ENCODE assay signal across 15 cellular contexts in the genomic region with DNA sequence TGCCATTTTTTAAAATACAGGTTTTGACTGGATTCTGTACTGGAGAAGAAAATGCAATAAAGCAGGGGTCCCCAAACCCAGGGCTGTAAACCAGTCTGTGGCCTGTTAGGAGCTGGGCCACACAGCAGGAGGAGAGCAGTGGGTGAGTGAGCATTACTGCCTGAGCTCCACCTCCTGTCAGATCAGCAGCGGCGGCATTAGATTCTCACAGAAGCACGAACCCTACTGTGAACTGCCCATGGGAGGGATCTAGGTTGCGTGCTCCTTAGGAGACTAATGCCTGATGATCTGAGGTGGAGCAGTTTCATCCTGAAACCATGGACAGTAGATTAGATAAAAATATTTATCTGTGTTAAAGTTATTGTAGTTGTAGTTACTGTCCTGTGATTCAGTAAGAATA. TPM values are rescaled to one million over a fixed set of nuclear protein-coding genes. Genes with fewer than 3 reads are reported as not detected.
DNase-seq lines count a peak whose midpoint lies in the region; ATAC-seq and TF ChIP-seq lines count a peak whose summit lies in the region.
"Had no signal": no experiment of that assay in that cellular context is flagged by ENCODE, and none has a peak within 500 bp of the region (broad histone marks: within the 10 kb centered on the region; RNA-seq: fewer than 3 reads in every experiment).

No MANE protein-coding gene starts in this region.

- intact Hi-C loops in heart right ventricle (cut with DNase I) (loop anchor here in 2 of 10 donors (5.0 kb wide), 1 partner anchor 47 kb away; a partner anchor contains a TSS), sigmoid colon (cut with DNase I) (no loop called here)
- intact Hi-C loops in activated CD8-positive, alpha-beta T cell treated with anti-CD3 and anti-CD28 coated beads for 36 hours (cut with micrococcal nuclease) = no loop called here

- no peaks in the 10 kb centered on the region for H3K27me3 Mint-ChIP-seq in WTC11 (ENCODE audit: low read depth)
- no peaks in the 10 kb centered on the region for H3K27me3 Mint-ChIP-seq in activated CD8-positive, alpha-beta T cell treated with anti-CD3 and anti-CD28 coated beads for 36 hours
- H3K27me3 Mint-ChIP-seq: activated CD4-positive, alpha-beta memory T cell treated with anti-CD3 and anti-CD28 coated beads, Interleukin-2, amount 10 ng/mL, durations not matched to agents 7 days and 5 days; stimulated activated naive B cell treated with anti-CD40 and anti-IgM and Interleukin-4, amounts not matched to agents 10 μg/mL and 1 μg/mL and 100 μg/mL, for 72 hours had no signal

- H3K4me3 Mint-ChIP-seq in WTC11 = no peak overlapping the region
- no peak overlapping the region for H3K4me3 Mint-ChIP-seq in stimulated activated effector memory CD8-positive, alpha-beta T cell treated with anti-CD3 and anti-CD28 coated beads, Interleukin-12 subunit alpha, Interleukin-12 subunit beta, amount 100 ng/mL, for 72 hours
- no peak overlapping the region for H3K4me3 Mint-ChIP-seq in activated CD8-positive, alpha-beta T cell treated with anti-CD3 and anti-CD28 coated beads for 36 hours
- H3K4me3 Mint-ChIP-seq: activated CD4-positive, alpha-beta memory T cell treated with anti-CD3 and anti-CD28 coated beads, Interleukin-2, amount 10 ng/mL, durations not matched to agents 7 days and 5 days; stimulated activated naive B cell treated with anti-CD40 and anti-IgM and Interleukin-4, amounts not matched to agents 10 μg/mL and 1 μg/mL and 100 μg/mL, for 72 hours had no signal

- H3K27ac ChIP-seq in heart right ventricle (peak overlapping the region in 6 of 10 donors; percentile 15 to 85 (median 78)), sigmoid colon (peak overlapping the region in 3 of 4 donors; percentile 42 to 60 (median 54))
- H3K27ac ChIP-seq: KMS-11 had no signal

- H3K9me3 ChIP-seq in heart right ventricle (no peaks in the 10 kb centered on the region), sigmoid colon (no peaks in the 10 kb centered on the region)
- H3K9me3 ChIP-seq: mucosa of descending colon had no signal

- no peak for TF ChIP-seq POLR2A in sigmoid colon (IDR thresholded peaks at IDR 0.05)

- TF ChIP-seq CTCF in WTC11 (IDR thresholded peaks at IDR 0.05) (no peak), heart right ventricle (IDR thresholded peaks at IDR 0.05) (peak in 2 of 9 donors; percentile 9 to 14), sigmoid colon (IDR thresholded peaks at IDR 0.05) (no peak)
- TF ChIP-seq CTCF in activated CD8-positive, alpha-beta T cell treated with anti-CD3 and anti-CD28 coated beads for 36 hours (IDR thresholded peaks at IDR 0.05) = no peak

- ATAC-seq in WTC11 (peak; percentile 81), heart right ventricle (peak in 7 of 8 donors; percentile 31 to 76 (median 64)), GM18511 (IDR thresholded peaks at IDR 0.05; ENCODE audit: unreplicated experiment) (no peak)
- no peak for ATAC-seq in stimulated activated effector memory CD8-positive, alpha-beta T cell treated with anti-CD3 and anti-CD28 coated beads, Interleukin-12 subunit alpha, Interleukin-12 subunit beta, amount 100 ng/mL, for 72 hours
- ATAC-seq in activated CD8-positive, alpha-beta T cell treated with anti-CD3 and anti-CD28 coated beads for 36 hours = no peak
- ATAC-seq: mucosa of descending colon; stimulated activated naive B cell treated with anti-CD40 and anti-IgM and Interleukin-4, amounts not matched to agents 10 μg/mL and 1 μg/mL and 100 μg/mL, for 72 hours had no signal

- no peak overlapping the region for H3K4me3 ChIP-seq in heart right ventricle
- no peak overlapping the region for H3K4me3 ChIP-seq in sigmoid colon
- H3K4me3 ChIP-seq: mucosa of descending colon had no signal

- WGBS in heart right ventricle, 2 donors = 39 to 52% methylated on average over 4 of the region's 4 CpGs
- 84 to 90% methylated on average over 4 of the region's 4 CpGs for WGBS in sigmoid colon, 2 donors

- DNase-seq in HK-2 (ENCODE audit: unreplicated experiment) = peak; percentile 34
- peak; percentile 28 for DNase-seq in WTC11 (ENCODE audit: low spot score)
- DNase-seq in heart right ventricle = peak in 1 of 2 donors; percentile 39
- DNase-seq in sigmoid colon = no peak
- no peak for DNase-seq in stimulated activated CD4-positive, alpha-beta T cell treated with anti-CD3 and anti-CD28 coated beads, Interleukin-1b, Interleukin-23, amount 100 ng/mL, for 48 hours
- no peak for DNase-seq in stimulated activated effector memory CD8-positive, alpha-beta T cell treated with anti-CD3 and anti-CD28 coated beads, Interleukin-12 subunit alpha, Interleukin-12 subunit beta, amount 100 ng/mL, for 72 hours (ENCODE audit: low spot score in 2 of 2)
- DNase-seq in activated CD8-positive, alpha-beta T cell treated with anti-CD3 and anti-CD28 coated beads for 36 hours = no peak
- DNase-seq: activated CD4-positive, alpha-beta memory T cell treated with anti-CD3 and anti-CD28 coated beads, Interleukin-2, amount 10 ng/mL, durations not matched to agents 7 days and 5 days; mucosa of descending colon; NCI-H345; SHP77; stimulated activated CD4-positive, alpha-beta T cell treated with anti-CD3 and anti-CD28 coated beads, Interleukin-15, amount 100 ng/mL, for 24 hours; stimulated activated naive B cell treated with anti-CD40 and anti-IgM and Interleukin-4, amounts not matched to agents 10 μg/mL and 1 μg/mL and 100 μg/mL, for 72 hours had no signal

- H3K4me1 Mint-ChIP-seq in WTC11 = peaks cover 19% of the 10 kb centered on the region
- H3K4me1 Mint-ChIP-seq in stimulated activated effector memory CD8-positive, alpha-beta T cell treated with anti-CD3 and anti-CD28 coated beads, Interleukin-12 subunit alpha, Interleukin-12 subunit beta, amount 100 ng/mL, for 72 hours = peaks cover 17% of the 10 kb centered on the region
- peaks cover 18% of the 10 kb centered on the region for H3K4me1 Mint-ChIP-seq in activated CD8-positive, alpha-beta T cell treated with anti-CD3 and anti-CD28 coated beads for 36 hours (ENCODE audit: low read depth)

- H3K36me3 ChIP-seq in heart right ventricle (peaks cover 0 to 23% (median 19%) of the 10 kb centered on the region in 9 donors), sigmoid colon (peaks cover 0 to 21% (median 12%) of the 10 kb centered on the region in 4 donors)

- no peak for TF ChIP-seq EP300 in sigmoid colon (IDR thresholded peaks at IDR 0.05)

- CTCF ChIA-PET in WTC11 (lab: Charles Lee) = interaction anchor here (0.6 to 2.0 kb wide), 4 partner anchors 46 to 348 kb away, joined by 3 to 7 read pairs (median 4); a partner anchor contains a TSS
- CTCF ChIA-PET in activated CD8-positive, alpha-beta T cell treated with anti-CD3 and anti-CD28 coated beads for 36 hours (lab: Charles Lee) = interaction anchor here (1.1 kb wide), 1 partner anchor 9 kb away, joined by 3 read pairs; no protein-coding TSS in a partner anchor

- H3K27me3 ChIP-seq in heart right ventricle = no peaks in the 10 kb centered on the region
- H3K27me3 ChIP-seq in sigmoid colon = no peaks in the 10 kb centered on the region

- no peaks in the 10 kb centered on the region for H3K9me3 Mint-ChIP-seq in WTC11
- no peaks in the 10 kb centered on the region for H3K9me3 Mint-ChIP-seq in stimulated activated effector memory CD8-positive, alpha-beta T cell treated with anti-CD3 and anti-CD28 coated beads, Interleukin-12 subunit alpha, Interleukin-12 subunit beta, amount 100 ng/mL, for 72 hours
- H3K9me3 Mint-ChIP-seq in activated CD8-positive, alpha-beta T cell treated with anti-CD3 and anti-CD28 coated beads for 36 hours = no peaks in the 10 kb centered on the region
- H3K9me3 Mint-ChIP-seq: activated CD4-positive, alpha-beta memory T cell treated with anti-CD3 and anti-CD28 coated beads, Interleukin-2, amount 10 ng/mL, durations not matched to agents 7 days and 5 days; stimulated activated naive B cell treated with anti-CD40 and anti-IgM and Interleukin-4, amounts not matched to agents 10 μg/mL and 1 μg/mL and 100 μg/mL, for 72 hours had no signal

- H3K27ac Mint-ChIP-seq in WTC11 = no peak overlapping the region
- no peak overlapping the region for H3K27ac Mint-ChIP-seq in stimulated activated effector memory CD8-positive, alpha-beta T cell treated with anti-CD3 and anti-CD28 coated beads, Interleukin-12 subunit alpha, Interleukin-12 subunit beta, amount 100 ng/mL, for 72 hours
- H3K27ac Mint-ChIP-seq in activated CD8-positive, alpha-beta T cell treated with anti-CD3 and anti-CD28 coated beads for 36 hours = no peak overlapping the region
- H3K27ac Mint-ChIP-seq: activated CD4-positive, alpha-beta memory T cell treated with anti-CD3 and anti-CD28 coated beads, Interleukin-2, amount 10 ng/mL, durations not matched to agents 7 days and 5 days; stimulated activated naive B cell treated with anti-CD40 and anti-IgM and Interleukin-4, amounts not matched to agents 10 μg/mL and 1 μg/mL and 100 μg/mL, for 72 hours had no signal

- H3K4me1 ChIP-seq in heart right ventricle = peaks cover 3 to 71% (median 52%) of the 10 kb centered on the region in 9 donors
- H3K4me1 ChIP-seq in sigmoid colon = peaks cover 0 to 43% (median 39%) of the 10 kb centered on the region in 4 donors

- POLR2A ChIA-PET in WTC11 (lab: Charles Lee) = interaction anchor here (0.8 kb wide), 1 partner anchor 49 kb away, joined by 3 read pairs; a partner anchor contains a TSS
- POLR2A ChIA-PET in activated CD8-positive, alpha-beta T cell treated with anti-CD3 and anti-CD28 coated beads for 36 hours (lab: Charles Lee) = no interaction called here

- H3K36me3 Mint-ChIP-seq in WTC11 = peaks cover 22% of the 10 kb centered on the region
- peaks cover 19% of the 10 kb centered on the region for H3K36me3 Mint-ChIP-seq in stimulated activated effector memory CD8-positive, alpha-beta T cell treated with anti-CD3 and anti-CD28 coated beads, Interleukin-12 subunit alpha, Interleukin-12 subunit beta, amount 100 ng/mL, for 72 hours
- peaks cover 18% of the 10 kb centered on the region for H3K36me3 Mint-ChIP-seq in activated CD8-positive, alpha-beta T cell treated with anti-CD3 and anti-CD28 coated beads for 36 hours (ENCODE audit: low read depth)

RNA-seq across cellular contexts. Expression of a gene that starts 17.6 kb away (rescaled TPM):
- total RNA-seq in WTC11 (2021) (7.7 to 8.7 TPM (median 8.2 TPM) in 3 replicates), heart right ventricle (10 to 100 TPM in 5 of 10 donors, 1 to 10 TPM in 5; 6.6 to 14.4 (median 10.2) TPM), sigmoid colon (10 to 100 TPM; 22.4 to 28.8 (median 23.9) TPM)
- polyA plus RNA-seq in heart right ventricle (1 to 10 TPM; 1.1 to 4.5 TPM), sigmoid colon (1 to 10 TPM; 6.6 to 9.7 (median 7.3) TPM)
- 1 to 10 TPM; 6.2 to 6.6 TPM for total RNA-seq in activated CD8-positive, alpha-beta T cell treated with anti-CD3 and anti-CD28 coated beads for 36 hours

RNA-seq across cellular contexts. Expression of a gene that starts 21.1 kb away (rescaled TPM):
- 44.5 to 54.4 TPM (median 48.1 TPM) in 3 replicates for total RNA-seq in WTC11 (2021)
- 10 to 100 TPM; 46.5 to 80.8 (median 63.0) TPM for total RNA-seq in heart right ventricle
- 10 to 100 TPM; 16.8 to 34.0 TPM for polyA plus RNA-seq in heart right ventricle
- total RNA-seq in sigmoid colon = 10 to 100 TPM; 41.9 to 63.1 (median 53.0) TPM
- 10 to 100 TPM; 22.4 to 33.8 (median 29.4) TPM for polyA plus RNA-seq in sigmoid colon
- 10 to 100 TPM; 40.8 to 41.6 TPM for total RNA-seq in activated CD8-positive, alpha-beta T cell treated with anti-CD3 and anti-CD28 coated beads for 36 hours

RNA-seq across cellular contexts. Expression of a gene that starts 49.0 kb away (rescaled TPM):
- total RNA-seq in WTC11 (2021) (12.6 to 24.6 TPM (median 23.1 TPM) in 3 replicates), heart right ventricle (10 to 100 TPM in 8 of 10 donors, 1 to 10 TPM in 2; 9.4 to 16.3 (median 12.0) TPM), sigmoid colon (10 to 100 TPM; 21.0 to 37.0 (median 32.0) TPM)
- polyA plus RNA-seq in heart right ventricle (10 to 100 TPM in 1 of 2 donors, 1 to 10 TPM in 1; 9.9 to 14.3 TPM), sigmoid colon (10 to 100 TPM; 15.6 to 18.0 (median 16.2) TPM)
- 10 to 100 TPM; 13.1 to 14.1 TPM for total RNA-seq in activated CD8-positive, alpha-beta T cell treated with anti-CD3 and anti-CD28 coated beads for 36 hours

Comparison
In these comparisons a context has a peak if more than half of its experiments do, and no peak if none do; other contexts are left out.
1. DNase-seq: peak in HK-2 (single experiment) and WTC11 (single experiment); none in sigmoid colon (single experiment), stimulated activated CD4-positive, alpha-beta T cell treated with anti-CD3 and anti-CD28 coated beads, Interleukin-1b, Interleukin-23, amount 100 ng/mL, for 48 hours (single experiment), stimulated activated effector memory CD8-positive, alpha-beta T cell treated with anti-CD3 and anti-CD28 coated beads, Interleukin-12 subunit alpha, Interleukin-12 subunit beta, amount 100 ng/mL, for 72 hours (0 of 2) and activated CD8-positive, alpha-beta T cell treated with anti-CD3 and anti-CD28 coated beads for 36 hours (single experiment).
2. ATAC-seq: peak in WTC11 (single experiment) and heart right ventricle (7 of 8); none in GM18511 (single experiment), stimulated activated effector memory CD8-positive, alpha-beta T cell treated with anti-CD3 and anti-CD28 coated beads, Interleukin-12 subunit alpha, Interleukin-12 subunit beta, amount 100 ng/mL, for 72 hours (single experiment) and activated CD8-positive, alpha-beta T cell treated with anti-CD3 and anti-CD28 coated beads for 36 hours (single experiment).